ENCODE assay signal across 1 cellular context in genomic region chr12:7221486-7221885, GRCh38.
TF ChIP-seq lines count a peak whose summit lies in the region.

No MANE protein-coding gene starts in this region.

TF ChIP-seq in IMR-90, 13 proteins besides CTCF, POLR2A, EP300 and RAD21:
- no peak for TF ChIP-seq ELK1 (IDR thresholded peaks at IDR 0.05; ENCODE audit: borderline replicate concordance, low read depth, low read length)
- no peak for TF ChIP-seq USF2 (IDR thresholded peaks at IDR 0.05; ENCODE audit: low read depth, low read length)
- TF ChIP-seq FOS (IDR thresholded peaks at IDR 0.05; ENCODE audit: low read depth, low read length), result no peak
- TF ChIP-seq NFE2L2 (IDR thresholded peaks at IDR 0.05; ENCODE audit: low read depth, low read length), result no peak
- TF ChIP-seq RFX5 (IDR thresholded peaks at IDR 0.05; ENCODE audit: low read depth, low read length), result no peak
- no peak for TF ChIP-seq RCOR1 (IDR thresholded peaks at IDR 0.05; ENCODE audit: insufficient replicate concordance, low read length)
- no peak for TF ChIP-seq CEBPB (IDR thresholded peaks at IDR 0.05; ENCODE audit: low read depth, low read length)
- no peak for TF ChIP-seq MAZ (IDR thresholded peaks at IDR 0.05; ENCODE audit: borderline replicate concordance, low read depth, low read length)
- no peak for TF ChIP-seq BHLHE40 (IDR thresholded peaks at IDR 0.05; ENCODE audit: low read depth, low read length)
- TF ChIP-seq MAFK (IDR thresholded peaks at IDR 0.05; ENCODE audit: low read depth, low read length), result no peak
- TF ChIP-seq MXI1 (IDR thresholded peaks at IDR 0.05; ENCODE audit: borderline replicate concordance, low read depth, low read length), result no peak
- TF ChIP-seq CHD1 (IDR thresholded peaks at IDR 0.05; ENCODE audit: low read depth, low read length), result no peak
- no peak for TF ChIP-seq SMC3 (IDR thresholded peaks at IDR 0.05; ENCODE audit: low read depth, low read length)
